8 cellular contexts compared by ENCODE assay signal in the genomic region with DNA sequence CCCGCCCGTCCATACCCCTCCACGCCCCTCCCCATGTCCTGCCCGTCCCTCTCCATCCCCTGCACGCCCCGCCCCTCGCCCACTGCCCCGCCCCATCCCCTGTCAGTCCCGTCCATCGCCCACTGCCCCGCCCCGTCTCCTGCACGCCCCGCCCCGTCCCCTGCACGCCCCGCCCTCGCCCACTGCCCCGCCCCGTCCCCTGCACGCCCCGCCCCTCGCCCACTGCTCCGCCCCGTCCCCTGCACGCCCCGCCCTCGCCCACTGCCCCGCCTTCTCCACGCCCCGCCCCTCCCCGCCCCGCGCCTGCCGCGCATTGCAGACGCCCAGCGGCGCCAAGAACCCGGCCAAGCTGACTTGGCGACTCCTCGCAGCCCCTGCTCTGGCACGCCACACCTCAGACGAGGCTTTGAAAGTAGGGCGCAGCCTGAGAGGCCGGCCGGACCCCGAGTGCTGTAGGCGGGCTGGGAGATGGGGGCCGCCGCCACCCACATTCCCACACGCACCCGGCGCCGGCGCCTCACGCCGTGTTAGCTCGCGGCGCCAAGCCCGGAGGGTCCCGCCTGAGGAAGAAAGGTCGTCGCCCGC. TPM values are rescaled to one million over a fixed set of nuclear protein-coding genes. Genes with fewer than 3 reads are reported as not detected.
A peak's percentile ranks its signal among the peaks of the same experiment; 100 is the strongest.
DNase-seq lines count a peak whose midpoint lies in the region; ATAC-seq and TF ChIP-seq lines count a peak whose summit lies in the region.

A gene (plus strand): TSS at position 316 of the 585 bp plus-strand sequence. CDS start 2,410 bp downstream, outside the sequence.

- H3K4me1 Mint-ChIP-seq in neural crest cell: peaks cover 8% of the 10 kb centered on the region

- H3K9me3 Mint-ChIP-seq in neural crest cell: no peaks in the 10 kb centered on the region

- H3K36me3 Mint-ChIP-seq in neural crest cell (ENCODE audit: low read depth): no peaks in the 10 kb centered on the region

- H3K27ac Mint-ChIP-seq in neural crest cell (ENCODE audit: unreplicated experiment): no peak within 1 kb of the TSS

- peak within 1 kb of the TSS; percentile 77 for H3K4me3 ChIP-seq in fibroblast of villous mesenchyme (ENCODE audit: low read depth, low read length)

- peaks cover 75% of the 10 kb centered on the region for H3K27me3 Mint-ChIP-seq in neural crest cell (ENCODE audit: low read depth)

- no peak for ATAC-seq in HG02840 (IDR thresholded peaks at IDR 0.05; ENCODE audit: low FRiP score, unreplicated experiment)

- DNase-seq in AG20443 (ENCODE audit: low spot score): peak; percentile 96
- DNase-seq in H4 (ENCODE audit: low spot score): peak; percentile 42
- peak; percentile 24 for DNase-seq in RKO (ENCODE audit: low spot score)
- DNase-seq in activated gamma-delta T cell (lab: John Stamatoyannopoulos, UW): peak; percentile 78
- DNase-seq in fibroblast of villous mesenchyme (ENCODE audit: low read depth): peak; percentile 85
- peak; percentile 80 for DNase-seq in neural crest cell (ENCODE audit: low read depth, low spot score)
- peak; percentile 70 to 92 (median 86) for DNase-seq in stimulated activated naive CD4-positive, alpha-beta T cell (lab: John Stamatoyannopoulos, UW)

- H3K4me3 Mint-ChIP-seq in neural crest cell: peak within 1 kb of the TSS; percentile 84

- TF ChIP-seq CTCF in fibroblast of villous mesenchyme (IDR thresholded peaks at IDR 0.05; ENCODE audit: insufficient read depth, low read depth, low read length) (no peak), neural crest cell (conservative IDR thresholded peaks at IDR 0.05) (no peak)

RNA-seq across cellular contexts. Expression of the gene that starts here (rescaled TPM):
- 0.12 TPM in 1 of 2 replicates, not detected in the other for total RNA-seq in H4 (2014; rRNA removed; shearing (Covaris generic))
- total RNA-seq in fibroblast of villous mesenchyme (not detected in 2 replicates), neural crest cell (not detected in 2 replicates)

Comparison
In these comparisons a context has a peak if more than half of its experiments do, and no peak if none do; other contexts are left out.
1. Peak in DNase-seq in H4; RNA of the gene not detected or under 1 TPM.
2. Peak in DNase-seq and H3K4me3 ChIP-seq in fibroblast of villous mesenchyme; RNA of the gene not detected or under 1 TPM.
3. Peak in DNase-seq in neural crest cell; RNA of the gene not detected or under 1 TPM.
4. DNase-seq: peak in every context shown above with its lines; median percentile 96 in AG20443; 86 in stimulated activated naive CD4-positive, alpha-beta T cell; 85 in fibroblast of villous mesenchyme; 80 in neural crest cell; 78 in activated gamma-delta T cell; 42 in H4; 24 in RKO.